Comparison of ENCODE assay signal across 8 cellular contexts in the genomic region with DNA sequence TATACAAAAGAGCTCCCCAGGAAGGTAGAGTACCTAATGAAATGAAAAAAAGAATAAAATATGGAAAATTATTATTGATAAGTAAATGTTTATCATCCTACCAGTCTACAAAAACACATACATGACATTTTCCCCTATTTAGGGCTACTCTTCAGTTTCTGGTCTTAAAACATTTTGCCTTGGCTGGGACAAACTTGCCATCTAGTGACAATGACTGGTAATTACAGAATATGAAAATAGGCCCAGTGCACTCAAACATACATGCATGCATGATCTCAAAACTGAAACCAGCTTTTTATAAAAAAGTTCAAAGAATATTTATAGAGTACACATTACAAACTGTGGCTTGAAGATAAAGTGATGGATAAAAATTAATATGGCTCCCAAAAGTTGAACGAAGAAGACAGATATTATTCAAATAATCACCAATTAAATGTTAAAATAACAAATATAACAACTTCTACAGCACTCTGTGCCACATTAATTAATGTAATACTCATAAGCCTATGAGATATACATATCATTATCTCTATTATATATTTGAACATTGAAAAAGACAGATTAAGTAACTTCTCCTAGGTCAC. TPM values are rescaled to one million over a fixed set of nuclear protein-coding genes. Genes with fewer than 3 reads are reported as not detected.
DNase-seq lines count a peak whose midpoint lies in the region; ATAC-seq and TF ChIP-seq lines count a peak whose summit lies in the region.

No MANE protein-coding gene starts in this region.

- H3K9me3 ChIP-seq in BE2C = no peaks in the 10 kb centered on the region
- no peaks in the 10 kb centered on the region for H3K9me3 ChIP-seq in parathyroid adenoma (ENCODE audit: control insufficient read depth, low read length)

- H3K27ac ChIP-seq in parathyroid adenoma = no peak overlapping the region

- ATAC-seq in GM18498 (IDR thresholded peaks at IDR 0.05; ENCODE audit: unreplicated experiment) = peak; percentile 72
- ATAC-seq in HG02759 (IDR thresholded peaks at IDR 0.05; ENCODE audit: unreplicated experiment) = peak; percentile 64

- H3K4me3 ChIP-seq in BE2C (ENCODE audit: low read depth, low read length) (no peak overlapping the region), parathyroid adenoma (ENCODE audit: low read depth, low read length) (no peak overlapping the region)

- no peak overlapping the region for H3K9ac ChIP-seq in parathyroid adenoma

- no peak overlapping the region for H2AFZ ChIP-seq in parathyroid adenoma

- H3K4me2 ChIP-seq in parathyroid adenoma (ENCODE audit: low read length) = no peak overlapping the region

- TF ChIP-seq CTCF in BE2C (IDR thresholded peaks at IDR 0.05; ENCODE audit: low read depth, low read length) (peak; percentile 81), parathyroid adenoma (IDR thresholded peaks at IDR 0.05) (peak; percentile 46)

- no peaks in the 10 kb centered on the region for H3K4me1 ChIP-seq in BE2C
- H3K4me1 ChIP-seq in parathyroid adenoma = no peaks in the 10 kb centered on the region

- H3K27me3 ChIP-seq in BE2C (no peaks in the 10 kb centered on the region), parathyroid adenoma (ENCODE audit: control insufficient read depth, insufficient read depth, low read length) (no peaks in the 10 kb centered on the region)

- H3K36me3 ChIP-seq in BE2C = no peaks in the 10 kb centered on the region
- H3K36me3 ChIP-seq in parathyroid adenoma (ENCODE audit: control insufficient read depth, insufficient read depth, low read length) = no peaks in the 10 kb centered on the region

- DNase-seq in BE2C (peak; percentile 18), NCI-H1092 (lab: John Stamatoyannopoulos, UW) (peak; percentile 20), SW480 (ENCODE audit: low spot score) (peak; percentile 44), fibroblast of peridontal ligament (ENCODE audit: extremely low read depth) (peak; percentile 85)
- no peak for DNase-seq in activated CD8-positive, alpha-beta memory T cell treated with anti-CD3 and anti-CD28 coated beads, Interleukin-2, amount 50 U/mL, for 4 hours

- H3K79me2 ChIP-seq in parathyroid adenoma = no peaks in the 10 kb centered on the region

RNA-seq across cellular contexts. Expression of gene RNPC3, which starts 10.5 kb away (rescaled TPM):
- polyA plus RNA-seq in BE2C (2012; ENCODE audit: insufficient read depth, insufficient read length, low read depth) = 25.8 TPM

RNA-seq across cellular contexts. Expression of gene AMY2B, which starts 56.4 kb away (rescaled TPM):
- 22.1 TPM for polyA plus RNA-seq in BE2C (2012; ENCODE audit: insufficient read depth, insufficient read length, low read depth)
